7 cellular contexts compared by ENCODE assay signal in genomic region chr15:85086855-85087254, GRCh38.
"Had no signal": no experiment of that assay in that cellular context is flagged by ENCODE, and none has a peak within 500 bp of the region (broad histone marks: within the 10 kb centered on the region; RNA-seq: fewer than 3 reads in every experiment).

No MANE protein-coding gene starts in this region.

- FAIRE-seq: HTR-8/SVneo had no signal

- DNase-seq: IMR-90, KBM-7, KG1 had no signal

- H3K4me3 Mint-ChIP-seq: IgD-negative memory B cell had no signal

- H3K4me2 ChIP-seq: KMS-11 had no signal

- H3K27me3 Mint-ChIP-seq: IgD-negative memory B cell had no signal

- H3K27ac Mint-ChIP-seq: IgD-negative memory B cell had no signal

- H3K4me1 Mint-ChIP-seq: IgD-negative memory B cell had no signal

- H3K9me3 Mint-ChIP-seq: IgD-negative memory B cell had no signal

- H3K9ac ChIP-seq: KMS-11 had no signal

- H3K27ac ChIP-seq: HL-60, KMS-11 had no signal
